Comparison of ENCODE assay signal across 9 cellular contexts in the genomic region with DNA sequence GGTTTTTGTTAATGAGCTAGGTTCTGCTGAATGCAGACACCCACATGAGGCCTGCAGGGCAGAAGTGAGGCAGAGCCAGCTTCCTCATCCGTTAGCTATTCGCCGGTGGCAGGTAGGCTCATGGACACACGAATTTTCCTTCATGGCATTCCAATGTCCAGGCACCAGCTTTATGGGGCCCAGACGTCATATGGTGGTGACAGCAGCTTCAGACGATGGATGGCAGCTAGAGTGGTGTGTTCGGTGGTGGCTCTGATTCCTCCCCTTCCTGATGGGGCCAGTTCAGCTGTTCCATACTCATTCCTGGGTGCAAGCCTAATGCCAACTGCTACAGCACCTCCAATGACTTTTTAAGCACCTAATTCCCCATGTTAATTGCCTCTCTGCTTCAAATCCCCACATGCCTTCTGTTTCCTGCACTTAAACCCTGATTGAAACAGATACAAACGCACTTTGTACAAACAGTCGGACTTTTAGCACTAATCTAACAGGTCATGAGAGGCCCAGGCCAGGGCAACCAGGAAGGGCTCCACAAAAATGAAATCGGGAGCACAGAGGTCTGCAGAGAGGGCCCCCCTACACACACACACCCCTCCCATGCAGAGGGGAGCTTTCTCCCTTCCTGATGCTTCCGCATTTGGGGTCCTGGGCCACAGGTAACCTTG. TPM values are rescaled to one million over a fixed set of nuclear protein-coding genes. Genes with fewer than 3 reads are reported as not detected.
A peak's percentile ranks its signal among the peaks of the same experiment; 100 is the strongest.
DNase-seq lines count a peak whose midpoint lies in the region; ATAC-seq and TF ChIP-seq lines count a peak whose summit lies in the region.
"Had no signal": no experiment of that assay in that cellular context is flagged by ENCODE, and none has a peak within 500 bp of the region (broad histone marks: within the 10 kb centered on the region; RNA-seq: fewer than 3 reads in every experiment).

No MANE protein-coding gene starts in this region.

- WGBS in body of pancreas, 2 donors: 55 to 64% methylated on average over 8 to 11 of the region's 11 CpGs

- peaks cover 14% of the 10 kb centered on the region for H3K27me3 Mint-ChIP-seq in T-helper 1 cell treated with Interleukin-12 subunit alpha and Interleukin-12 subunit beta and Interleukin-4 antibody, amounts not matched to agents 30 μg/mL and 1 μg/mL, for 36 hours (ENCODE audit: low read depth)
- H3K27me3 Mint-ChIP-seq in progenitor cell of endocrine pancreas: peaks cover 14% of the 10 kb centered on the region

- H3K4me1 ChIP-seq in body of pancreas: peaks cover 10% of the 10 kb centered on the region

- H3K4me3 Mint-ChIP-seq in T-helper 1 cell treated with Interleukin-12 subunit alpha and Interleukin-12 subunit beta and Interleukin-4 antibody, amounts not matched to agents 30 μg/mL and 1 μg/mL, for 36 hours: peak overlapping the region; percentile 45
- no peak overlapping the region for H3K4me3 Mint-ChIP-seq in progenitor cell of endocrine pancreas (ENCODE audit: low read depth)

- H3K27me3 ChIP-seq in body of pancreas: no peaks in the 10 kb centered on the region

- no peak overlapping the region for H3K27ac ChIP-seq in body of pancreas

- H3K36me3 Mint-ChIP-seq in T-helper 1 cell treated with Interleukin-12 subunit alpha and Interleukin-12 subunit beta and Interleukin-4 antibody, amounts not matched to agents 30 μg/mL and 1 μg/mL, for 36 hours (ENCODE audit: low read depth): no peaks in the 10 kb centered on the region
- H3K36me3 Mint-ChIP-seq in progenitor cell of endocrine pancreas (ENCODE audit: insufficient read depth): no peaks in the 10 kb centered on the region

- no peak overlapping the region for H3K4me3 ChIP-seq in body of pancreas

- H3K9me3 ChIP-seq in body of pancreas: no peaks in the 10 kb centered on the region

- peaks cover 6% of the 10 kb centered on the region for H3K9me3 Mint-ChIP-seq in T-helper 1 cell treated with Interleukin-12 subunit alpha and Interleukin-12 subunit beta and Interleukin-4 antibody, amounts not matched to agents 30 μg/mL and 1 μg/mL, for 36 hours
- peaks cover 5% of the 10 kb centered on the region for H3K9me3 Mint-ChIP-seq in progenitor cell of endocrine pancreas (ENCODE audit: low read depth)

- ATAC-seq in body of pancreas: peak; percentile 8

- no peak for DNase-seq in T-helper 1 cell
- DNase-seq in NCI-H524 treated with DMSO at 0.1 percent for 48 hours (lab: John Stamatoyannopoulos, UW): peak; percentile 95
- DNase-seq in body of pancreas: no peak
- DNase-seq in progenitor cell of endocrine pancreas (ENCODE audit: low spot score, unreplicated experiment): no peak
- DNase-seq in SW480 (ENCODE audit: low spot score): no peak
- no peak for DNase-seq in RKO (ENCODE audit: low spot score)
- DNase-seq in OCI-M2 (lab: John Stamatoyannopoulos, UW; ENCODE audit: unreplicated experiment): no peak

- TF ChIP-seq CTCF in body of pancreas (IDR thresholded peaks at IDR 0.05) (no peak), progenitor cell of endocrine pancreas (IDR thresholded peaks at IDR 0.05; ENCODE audit: unreplicated experiment) (no peak)

- H3K4me1 Mint-ChIP-seq in T-helper 1 cell treated with Interleukin-12 subunit alpha and Interleukin-12 subunit beta and Interleukin-4 antibody, amounts not matched to agents 30 μg/mL and 1 μg/mL, for 36 hours (ENCODE audit: low read depth): peaks cover 21% of the 10 kb centered on the region
- peaks cover 14% of the 10 kb centered on the region for H3K4me1 Mint-ChIP-seq in progenitor cell of endocrine pancreas (ENCODE audit: low read depth)

- H3K27ac Mint-ChIP-seq in T-helper 1 cell treated with Interleukin-12 subunit alpha and Interleukin-12 subunit beta and Interleukin-4 antibody, amounts not matched to agents 30 μg/mL and 1 μg/mL, for 36 hours: peak overlapping the region; percentile 73
- H3K27ac Mint-ChIP-seq in progenitor cell of endocrine pancreas: peak overlapping the region; percentile 84

- TF ChIP-seq POLR2A in body of pancreas (IDR thresholded peaks at IDR 0.05): no peak

- intact Hi-C loops in body of pancreas (cut with DNase I): no loop called here

- H3K36me3 ChIP-seq in body of pancreas (replicated peaks in 1 of 2; ENCODE audit: insufficient read depth in 1 of 2, low read depth in 2 of 2): no peaks in the 10 kb centered on the region

RNA-seq across cellular contexts. Expression of a gene that starts 35.7 kb away (rescaled TPM):
- total RNA-seq in body of pancreas: not detected
- total RNA-seq in progenitor cell of endocrine pancreas: not detected in 2 replicates
- total RNA-seq: urinary bladder had no signal

RNA-seq across cellular contexts. Expression of a gene that starts 50.6 kb away (rescaled TPM):
- total RNA-seq in body of pancreas (10 to 100 TPM; 32.7 to 48.8 TPM), progenitor cell of endocrine pancreas (69.9 and 73.6 TPM in 2 replicates)
